9 cellular contexts compared by ENCODE assay signal in genomic region chr6:149334682-149335160, GRCh38. TPM values are rescaled to one million over a fixed set of nuclear protein-coding genes. Genes with fewer than 3 reads are reported as not detected.
DNase-seq lines count a peak whose midpoint lies in the region; ATAC-seq lines count a peak whose summit lies in the region.
"Had no signal": no experiment of that assay in that cellular context is flagged by ENCODE, and none has a peak within 500 bp of the region (broad histone marks: within the 10 kb centered on the region; RNA-seq: fewer than 3 reads in every experiment).

No MANE protein-coding gene starts in this region.

- peak overlapping the region; percentile 84 for H3K27ac Mint-ChIP-seq in activated naive CD8-positive, alpha-beta T cell treated with anti-CD3 and anti-CD28 coated beads, Interleukin-2, amount 50 U/mL, for 24 hours

- peak overlapping the region; percentile 22 for H3K4me3 Mint-ChIP-seq in activated naive CD8-positive, alpha-beta T cell treated with anti-CD3 and anti-CD28 coated beads, Interleukin-2, amount 50 U/mL, for 24 hours

- H3K27me3 Mint-ChIP-seq in activated naive CD8-positive, alpha-beta T cell treated with anti-CD3 and anti-CD28 coated beads, Interleukin-2, amount 50 U/mL, for 24 hours: no peaks in the 10 kb centered on the region

- ATAC-seq in HG02763 (IDR thresholded peaks at IDR 0.05; ENCODE audit: unreplicated experiment): peak; percentile 43
- ATAC-seq in activated naive CD8-positive, alpha-beta T cell treated with anti-CD3 and anti-CD28 coated beads, Interleukin-2, amount 50 U/mL, for 24 hours: peak; percentile 17
- no peak for ATAC-seq in HG03097 (IDR thresholded peaks at IDR 0.05; ENCODE audit: low FRiP score, unreplicated experiment)
- ATAC-seq in GM21576 (IDR thresholded peaks at IDR 0.05; ENCODE audit: unreplicated experiment): no peak

- peaks cover 19% of the 10 kb centered on the region for H3K36me3 Mint-ChIP-seq in activated naive CD8-positive, alpha-beta T cell treated with anti-CD3 and anti-CD28 coated beads, Interleukin-2, amount 50 U/mL, for 24 hours (ENCODE audit: low read depth)

- in situ Hi-C loops in Caki2 (cut with HindIII; ENCODE audit: low pct_unique_long_range_greater_than_20kb, low sequenced_read_pairs): no loop called here

- peaks cover 92% of the 10 kb centered on the region for H3K4me1 Mint-ChIP-seq in activated naive CD8-positive, alpha-beta T cell treated with anti-CD3 and anti-CD28 coated beads, Interleukin-2, amount 50 U/mL, for 24 hours

- DNase-seq in Caki2 (ENCODE audit: low read depth) (peak; percentile 71), lung microvascular endothelial cell (ENCODE audit: low read depth in 2 of 2) (peak; percentile 48 to 75), KG1 (lab: John Stamatoyannopoulos, UW) (no peak), NCI-H146 (lab: John Stamatoyannopoulos, UW) (no peak)
- no peak for DNase-seq in activated naive CD8-positive, alpha-beta T cell treated with anti-CD3 and anti-CD28 coated beads, Interleukin-2, amount 50 U/mL, for 24 hours
- DNase-seq: NCI-H446 treated with DMSO at 0.1 percent for 48 hours had no signal

- H3K9me3 Mint-ChIP-seq in activated naive CD8-positive, alpha-beta T cell treated with anti-CD3 and anti-CD28 coated beads, Interleukin-2, amount 50 U/mL, for 24 hours: no peaks in the 10 kb centered on the region

RNA-seq across cellular contexts. Expression of gene TAB2, which starts 17.2 kb away (rescaled TPM):
- total RNA-seq in Caki2 (2014; rRNA removed; shearing (Covaris generic); ENCODE audit: low replicate concordance): 18.4 and 27.2 TPM in 2 replicates
- total RNA-seq in lung microvascular endothelial cell: 11.8 and 12.9 TPM in 2 replicates

Comparison
In these comparisons a context has a peak if more than half of its experiments do, and no peak if none do; other contexts are left out.
1. DNase-seq: peak in Caki2 (single experiment) and lung microvascular endothelial cell (2 of 2); none in activated naive CD8-positive, alpha-beta T cell treated with anti-CD3 and anti-CD28 coated beads, Interleukin-2, amount 50 U/mL, for 24 hours (single experiment), KG1 (single experiment) and NCI-H146 (single experiment).
2. ATAC-seq: peak in HG02763 (single experiment) and activated naive CD8-positive, alpha-beta T cell treated with anti-CD3 and anti-CD28 coated beads, Interleukin-2, amount 50 U/mL, for 24 hours (single experiment); none in HG03097 (single experiment) and GM21576 (single experiment).